Comparison of ENCODE assay signal across 16 cellular contexts in the genomic region with DNA sequence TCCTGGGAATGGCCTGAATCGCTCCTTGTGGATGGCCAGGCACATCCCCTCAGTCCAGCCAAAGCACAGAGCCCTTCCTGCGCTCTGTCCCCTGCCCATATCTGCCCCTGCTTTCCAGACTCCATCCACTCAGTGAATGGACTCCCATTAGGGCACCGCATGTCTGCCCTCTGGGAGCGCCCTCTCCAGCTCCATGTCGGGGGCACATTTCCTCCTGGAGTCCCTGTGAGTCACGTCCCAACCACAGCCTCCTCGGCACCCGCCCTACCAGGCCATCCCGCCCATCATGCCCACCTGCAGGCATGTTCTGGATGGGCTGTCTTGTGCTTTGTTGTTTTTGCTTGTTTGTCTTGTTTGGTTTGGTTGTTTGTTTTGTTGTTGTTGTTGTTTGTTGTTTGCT.
DNase-seq lines count a peak whose midpoint lies in the region; ATAC-seq and TF ChIP-seq lines count a peak whose summit lies in the region.
"Had no signal": no experiment of that assay in that cellular context is flagged by ENCODE, and none has a peak within 500 bp of the region (broad histone marks: within the 10 kb centered on the region; RNA-seq: fewer than 3 reads in every experiment).

No MANE protein-coding gene starts in this region.

- H3K36me3 ChIP-seq in neuronal stem cell (replicated peaks in 1 of 2; ENCODE audit: control insufficient read depth in 2 of 2, insufficient read depth in 2 of 2, low read length in 2 of 2) = no peaks in the 10 kb centered on the region
- H3K36me3 ChIP-seq in mammary epithelial cell (ENCODE audit: insufficient read depth, low read length) = no peaks in the 10 kb centered on the region
- no peaks in the 10 kb centered on the region for H3K36me3 ChIP-seq in body of pancreas (replicated peaks in 1 of 2; ENCODE audit: insufficient read depth in 1 of 2, low read depth in 2 of 2)
- H3K36me3 ChIP-seq: BLaER1 treated with 17β-estradiol and CSF1 and Interleukin-3, amounts not matched to agents 10 nM and 100 nM; HAP-1 had no signal

- dilution Hi-C loops in mammary epithelial cell (cut with HindIII; ENCODE audit: low sequenced_read_pairs) = no loop called here

- ATAC-seq in natural killer cell = no peak
- no peak for ATAC-seq in natural killer cell treated with Interleukin-12 subunit alpha and Interleukin-12 subunit beta and Interleukin-15 and Interleukin-18, amount 100 ng/mL, for 72 hours
- no peak for ATAC-seq in HG03045 (IDR thresholded peaks at IDR 0.05; ENCODE audit: unreplicated experiment)
- no peak for ATAC-seq in body of pancreas

- H3K4me3 ChIP-seq in neuronal stem cell (ENCODE audit: low read length in 2 of 2) = no peak overlapping the region
- H3K4me3 ChIP-seq in mammary epithelial cell (replicated peaks in 1 of 3; ENCODE audit: insufficient read depth in 1 of 3, low read depth in 2 of 3, low read length in 3 of 3) = no peak overlapping the region
- H3K4me3 ChIP-seq in body of pancreas = no peak overlapping the region
- no peak overlapping the region for H3K4me3 ChIP-seq in lower leg skin (ENCODE audit: low read depth, poor library complexity, severe bottlenecking)
- H3K4me3 ChIP-seq: BLaER1 treated with 17β-estradiol and CSF1 and Interleukin-3, amounts not matched to agents 10 nM and 100 nM; HAP-1 had no signal

- DNase-seq in natural killer cell (no peak), RPMI7951 (ENCODE audit: low read depth) (peak; percentile 61), neuronal stem cell (ENCODE audit: low spot score) (no peak), mammary epithelial cell (no peak), body of pancreas (no peak), lower leg skin (ENCODE audit: low spot score in 2 of 2) (no peak)
- no peak for DNase-seq in natural killer cell treated with Interleukin-12 subunit alpha and Interleukin-12 subunit beta and Interleukin-15 and Interleukin-18, amount 100 ng/mL, for 72 hours (ENCODE audit: low spot score)
- DNase-seq: ACHN; Calu3; CD4-positive, CD25-positive, alpha-beta regulatory T cell; DMS 273 treated with DMSO at 0.1 percent for 48 hours; GOT3; HFFc6 had no signal

- no peak overlapping the region for H3K4me3 Mint-ChIP-seq in natural killer cell
- H3K4me3 Mint-ChIP-seq in natural killer cell treated with Interleukin-12 subunit alpha and Interleukin-12 subunit beta and Interleukin-15 and Interleukin-18, amount 100 ng/mL, for 72 hours = no peak overlapping the region
- H3K4me3 Mint-ChIP-seq: CD4-positive, CD25-positive, alpha-beta regulatory T cell; HFFc6 had no signal

- no peak overlapping the region for H3K14ac ChIP-seq in neuronal stem cell (ENCODE audit: low read length)

- peak overlapping the region; percentile 58 to 65 for H3K27ac Mint-ChIP-seq in natural killer cell
- no peak overlapping the region for H3K27ac Mint-ChIP-seq in natural killer cell treated with Interleukin-12 subunit alpha and Interleukin-12 subunit beta and Interleukin-15 and Interleukin-18, amount 100 ng/mL, for 72 hours
- H3K27ac Mint-ChIP-seq: CD4-positive, CD25-positive, alpha-beta regulatory T cell; HFFc6 had no signal

- TF ChIP-seq POLR2A in body of pancreas (IDR thresholded peaks at IDR 0.05) (no peak), lower leg skin (IDR thresholded peaks at IDR 0.05) (no peak)

- H3K4me1 ChIP-seq in neuronal stem cell (ENCODE audit: control insufficient read depth in 2 of 2, insufficient read depth in 1 of 2, low read depth in 1 of 2, low read length in 2 of 2) (peaks cover 16 to 17% of the 10 kb centered on the region in 2 donors), mammary epithelial cell (ENCODE audit: insufficient read depth, low read length) (no peaks in the 10 kb centered on the region), body of pancreas (no peaks in the 10 kb centered on the region)
- H3K4me1 ChIP-seq: HAP-1 had no signal

- no peaks in the 10 kb centered on the region for H3K79me1 ChIP-seq in neuronal stem cell (ENCODE audit: low read depth, low read length)

- no peaks in the 10 kb centered on the region for H3K36me3 Mint-ChIP-seq in natural killer cell
- H3K36me3 Mint-ChIP-seq in natural killer cell treated with Interleukin-12 subunit alpha and Interleukin-12 subunit beta and Interleukin-15 and Interleukin-18, amount 100 ng/mL, for 72 hours = no peaks in the 10 kb centered on the region
- H3K36me3 Mint-ChIP-seq: CD4-positive, CD25-positive, alpha-beta regulatory T cell had no signal

- no peaks in the 10 kb centered on the region for H3K79me2 ChIP-seq in mammary epithelial cell (ENCODE audit: insufficient read depth, low read length)

- H3K18ac ChIP-seq in neuronal stem cell (ENCODE audit: low read length) = peak overlapping the region; percentile 44

- H3K4me2 ChIP-seq in neuronal stem cell (ENCODE audit: insufficient read depth, low read length, poor library complexity, severe bottlenecking) (no peak overlapping the region), mammary epithelial cell (ENCODE audit: insufficient read depth, low read depth, low read length) (no peak overlapping the region)
- H3K4me2 ChIP-seq: BLaER1 treated with 17β-estradiol and CSF1 and Interleukin-3, amounts not matched to agents 10 nM and 100 nM had no signal

- WGBS in neuronal stem cell (ENCODE audit: extremely low coverage in 2 of 2, insufficient read length in 2 of 2, insufficient replicate concordance in 1 of 2), 2 donors = no CpG with 5 or more reads among the region's 9 CpGs
- 93% methylated on average over 9 of the region's 9 CpGs for WGBS in mammary epithelial cell (ENCODE audit: low coverage, missing lambda C conversion rate)
- 72 to 88% methylated on average over 8 to 9 of the region's 9 CpGs for WGBS in body of pancreas, 2 donors
- 83 to 91% methylated on average over 9 of the region's 9 CpGs for WGBS in lower leg skin, 2 donors

- no peak overlapping the region for H4K91ac ChIP-seq in neuronal stem cell (ENCODE audit: low read depth, low read length, poor library complexity)

- H2BK120ac ChIP-seq in neuronal stem cell (ENCODE audit: low read depth, low read length) = peak overlapping the region; percentile 28

- intact Hi-C loops in natural killer cell (cut with micrococcal nuclease) (no loop called here), mammary epithelial cell (cut with micrococcal nuclease) (no loop called here), body of pancreas (cut with DNase I) (no loop called here), lower leg skin (cut with DNase I; ENCODE audit: low total_unique reads) (no loop called here)

- no peak overlapping the region for H2BK5ac ChIP-seq in neuronal stem cell (ENCODE audit: low read length)

- no peak overlapping the region for H2BK12ac ChIP-seq in neuronal stem cell (ENCODE audit: low read length)

- H3K9ac ChIP-seq in neuronal stem cell (ENCODE audit: low read depth, low read length, poor library complexity) = no peak overlapping the region
- no peak overlapping the region for H3K9ac ChIP-seq in mammary epithelial cell (ENCODE audit: insufficient read depth, low read length)
- H3K9ac ChIP-seq: BLaER1 treated with 17β-estradiol and CSF1 and Interleukin-3, amounts not matched to agents 10 nM and 100 nM had no signal

- no peaks in the 10 kb centered on the region for H3K9me3 ChIP-seq in neuronal stem cell (replicated peaks in 1 of 2; ENCODE audit: control insufficient read depth in 2 of 2, insufficient read depth in 1 of 2, low read depth in 1 of 2, low read length in 2 of 2)
- H3K9me3 ChIP-seq in mammary epithelial cell (replicated peaks; ENCODE audit: insufficient read depth, low read length) = no peaks in the 10 kb centered on the region
- no peaks in the 10 kb centered on the region for H3K9me3 ChIP-seq in body of pancreas
- H3K9me3 ChIP-seq: BLaER1 treated with 17β-estradiol and CSF1 and Interleukin-3, amounts not matched to agents 10 nM and 100 nM; HAP-1 had no signal

- H4K20me1 ChIP-seq in mammary epithelial cell (ENCODE audit: insufficient read depth, low read length) = no peaks in the 10 kb centered on the region
- H4K20me1 ChIP-seq: BLaER1 treated with 17β-estradiol and CSF1 and Interleukin-3, amounts not matched to agents 10 nM and 100 nM had no signal

- no peaks in the 10 kb centered on the region for H3K27me3 Mint-ChIP-seq in natural killer cell (ENCODE audit: low read depth in 2 of 2)
- no peaks in the 10 kb centered on the region for H3K27me3 Mint-ChIP-seq in natural killer cell treated with Interleukin-12 subunit alpha and Interleukin-12 subunit beta and Interleukin-15 and Interleukin-18, amount 100 ng/mL, for 72 hours
- H3K27me3 Mint-ChIP-seq: CD4-positive, CD25-positive, alpha-beta regulatory T cell had no signal

- in situ Hi-C loops in mammary epithelial cell (cut with MboI; ENCODE audit: low sequenced_read_pairs in 2 of 2) = no loop called here

- H3K4ac ChIP-seq in neuronal stem cell (ENCODE audit: low read length) = peak overlapping the region; percentile 61

- H2BK15ac ChIP-seq in neuronal stem cell (ENCODE audit: low read length) = peak overlapping the region; percentile 95

- H3K27ac ChIP-seq in neuronal stem cell (replicated peaks; ENCODE audit: low read length) (no peak overlapping the region), mammary epithelial cell (ENCODE audit: insufficient read depth, low read depth, low read length) (no peak overlapping the region), body of pancreas (no peak overlapping the region)
- H3K27ac ChIP-seq: BLaER1 treated with 17β-estradiol and CSF1 and Interleukin-3, amounts not matched to agents 10 nM and 100 nM had no signal

- TF ChIP-seq CTCF in natural killer cell (IDR thresholded peaks at IDR 0.05) (no peak), mammary epithelial cell (conservative IDR thresholded peaks at IDR 0.05 in 1 of 2, IDR thresholded peaks at IDR 0.05 in 1 of 2; ENCODE audit: extremely low read depth in 1 of 2, insufficient read depth in 1 of 2, low read depth in 1 of 2, low read length in 2 of 2) (no peak), body of pancreas (IDR thresholded peaks at IDR 0.05) (no peak), lower leg skin (IDR thresholded peaks at IDR 0.05) (no peak)

- CTCF ChIA-PET in mammary epithelial cell (lab: Charles Lee; ENCODE audit: low non-redundant PET) = no interaction called here

- no peak overlapping the region for H4K8ac ChIP-seq in neuronal stem cell (ENCODE audit: low read depth, low read length)

- H3K27me3 ChIP-seq in neuronal stem cell (ENCODE audit: control insufficient read depth in 3 of 3, insufficient read depth in 3 of 3, low read depth in 1 of 3, low read length in 3 of 3) = peaks cover 0 to 8% (median 0%) of the 10 kb centered on the region in 3 experiments
- no peaks in the 10 kb centered on the region for H3K27me3 ChIP-seq in mammary epithelial cell (ENCODE audit: insufficient read depth, low read length)
- H3K27me3 ChIP-seq in body of pancreas = no peaks in the 10 kb centered on the region
- H3K27me3 ChIP-seq: BLaER1 treated with 17β-estradiol and CSF1 and Interleukin-3, amounts not matched to agents 10 nM and 100 nM had no signal

- H3K23ac ChIP-seq in neuronal stem cell (ENCODE audit: low read depth, low read length, poor library complexity) = no peak overlapping the region

- H2AFZ ChIP-seq in neuronal stem cell (ENCODE audit: low read length) (no peak overlapping the region), mammary epithelial cell (ENCODE audit: low read depth, low read length) (no peak overlapping the region)

- peaks cover 4 to 5% of the 10 kb centered on the region in 2 donors for H3K9me3 Mint-ChIP-seq in natural killer cell
- peaks cover 5% of the 10 kb centered on the region for H3K9me3 Mint-ChIP-seq in natural killer cell treated with Interleukin-12 subunit alpha and Interleukin-12 subunit beta and Interleukin-15 and Interleukin-18, amount 100 ng/mL, for 72 hours
- H3K9me3 Mint-ChIP-seq: HFFc6 had no signal

- H3K4me1 Mint-ChIP-seq in natural killer cell = peaks cover 47 to 62% of the 10 kb centered on the region in 2 donors
- peaks cover 26 to 42% of the 10 kb centered on the region in 2 donors for H3K4me1 Mint-ChIP-seq in natural killer cell treated with Interleukin-12 subunit alpha and Interleukin-12 subunit beta and Interleukin-15 and Interleukin-18, amount 100 ng/mL, for 72 hours (ENCODE audit: low read depth in 2 of 2)

- BruUV-seq in mammary epithelial cell (replicated peaks; lab: Mats Ljungman, UMichigan) = no TSS peak

- H2AK5ac ChIP-seq in neuronal stem cell (ENCODE audit: low read depth, low read length) = peak overlapping the region; percentile 87

Comparison
In these comparisons a context has a peak if more than half of its experiments do, and no peak if none do; other contexts are left out.
1. H3K27ac Mint-ChIP-seq: peak in natural killer cell (2 of 2); none in natural killer cell treated with Interleukin-12 subunit alpha and Interleukin-12 subunit beta and Interleukin-15 and Interleukin-18, amount 100 ng/mL, for 72 hours (0 of 2).